ENCODE assay signal across 1 cellular context in the genomic region with DNA sequence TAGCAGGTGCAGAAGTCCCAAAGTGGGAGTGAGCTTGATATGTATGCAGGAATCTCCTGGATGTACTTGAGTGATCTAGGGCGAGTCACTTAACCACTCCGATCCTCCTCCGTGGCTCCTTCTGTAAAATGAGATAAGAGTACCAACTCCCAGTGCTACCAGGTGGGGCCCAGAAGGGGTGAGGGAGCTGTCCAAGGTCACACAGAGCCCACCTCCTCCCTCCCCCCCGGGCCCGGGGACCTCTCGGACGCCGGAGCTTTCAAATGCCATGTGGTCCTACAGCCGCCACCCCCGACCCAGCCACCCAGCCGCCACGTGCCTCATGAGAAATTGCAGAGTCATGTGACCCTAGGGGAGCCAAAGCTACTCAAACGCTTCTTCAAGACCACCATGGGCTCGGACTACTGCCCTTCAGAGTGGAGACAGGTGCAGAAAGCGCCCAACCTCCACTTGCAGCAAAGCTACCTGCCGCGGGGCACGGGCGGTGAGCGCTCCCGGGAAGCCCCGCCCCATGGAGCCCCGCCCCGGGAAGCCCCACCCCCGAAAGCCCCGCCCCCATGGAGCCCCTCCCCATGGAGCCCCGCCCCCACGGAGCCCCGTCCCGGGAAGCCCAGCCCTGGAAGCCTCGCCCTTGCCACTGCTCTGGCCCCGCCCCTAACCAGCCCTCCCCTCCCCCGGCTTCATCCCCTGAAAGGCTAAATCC.
TF ChIP-seq lines count a peak whose summit lies in the region.

No MANE protein-coding gene starts in this region.

TF ChIP-seq in HCT116, 20 proteins besides CTCF, POLR2A, EP300 and RAD21:
- TF ChIP-seq SP1 (IDR thresholded peaks at IDR 0.05; ENCODE audit: low read depth): peak; percentile 15; the same call in 1 of the 2 replicates
- TF ChIP-seq, protein P1, sequence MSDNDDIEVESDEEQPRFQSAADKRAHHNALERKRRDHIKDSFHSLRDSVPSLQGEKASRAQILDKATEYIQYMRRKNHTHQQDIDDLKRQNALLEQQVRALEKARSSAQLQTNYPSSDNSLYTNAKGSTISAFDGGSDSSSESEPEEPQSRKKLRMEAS (IDR thresholded peaks at IDR 0.05): peak; percentile 91
- TF ChIP-seq, protein P2, sequence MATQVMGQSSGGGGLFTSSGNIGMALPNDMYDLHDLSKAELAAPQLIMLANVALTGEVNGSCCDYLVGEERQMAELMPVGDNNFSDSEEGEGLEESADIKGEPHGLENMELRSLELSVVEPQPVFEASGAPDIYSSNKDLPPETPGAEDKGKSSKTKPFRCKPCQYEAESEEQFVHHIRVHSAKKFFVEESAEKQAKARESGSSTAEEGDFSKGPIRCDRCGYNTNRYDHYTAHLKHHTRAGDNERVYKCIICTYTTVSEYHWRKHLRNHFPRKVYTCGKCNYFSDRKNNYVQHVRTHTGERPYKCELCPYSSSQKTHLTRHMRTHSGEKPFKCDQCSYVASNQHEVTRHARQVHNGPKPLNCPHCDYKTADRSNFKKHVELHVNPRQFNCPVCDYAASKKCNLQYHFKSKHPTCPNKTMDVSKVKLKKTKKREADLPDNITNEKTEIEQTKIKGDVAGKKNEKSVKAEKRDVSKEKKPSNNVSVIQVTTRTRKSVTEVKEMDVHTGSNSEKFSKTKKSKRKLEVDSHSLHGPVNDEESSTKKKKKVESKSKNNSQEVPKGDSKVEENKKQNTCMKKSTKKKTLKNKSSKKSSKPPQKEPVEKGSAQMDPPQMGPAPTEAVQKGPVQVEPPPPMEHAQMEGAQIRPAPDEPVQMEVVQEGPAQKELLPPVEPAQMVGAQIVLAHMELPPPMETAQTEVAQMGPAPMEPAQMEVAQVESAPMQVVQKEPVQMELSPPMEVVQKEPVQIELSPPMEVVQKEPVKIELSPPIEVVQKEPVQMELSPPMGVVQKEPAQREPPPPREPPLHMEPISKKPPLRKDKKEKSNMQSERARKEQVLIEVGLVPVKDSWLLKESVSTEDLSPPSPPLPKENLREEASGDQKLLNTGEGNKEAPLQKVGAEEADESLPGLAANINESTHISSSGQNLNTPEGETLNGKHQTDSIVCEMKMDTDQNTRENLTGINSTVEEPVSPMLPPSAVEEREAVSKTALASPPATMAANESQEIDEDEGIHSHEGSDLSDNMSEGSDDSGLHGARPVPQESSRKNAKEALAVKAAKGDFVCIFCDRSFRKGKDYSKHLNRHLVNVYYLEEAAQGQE (IDR thresholded peaks at IDR 0.05; ENCODE audit: low read depth): no peak
- peak; percentile 75 for TF ChIP-seq POLR2AphosphoS5 (IDR thresholded peaks at IDR 0.05; ENCODE audit: low read depth, low read length)
TF ChIP-seq in HCT116: peak in this region for 3.
